Comparison of ENCODE assay signal across 1 cellular context in the genomic region with DNA sequence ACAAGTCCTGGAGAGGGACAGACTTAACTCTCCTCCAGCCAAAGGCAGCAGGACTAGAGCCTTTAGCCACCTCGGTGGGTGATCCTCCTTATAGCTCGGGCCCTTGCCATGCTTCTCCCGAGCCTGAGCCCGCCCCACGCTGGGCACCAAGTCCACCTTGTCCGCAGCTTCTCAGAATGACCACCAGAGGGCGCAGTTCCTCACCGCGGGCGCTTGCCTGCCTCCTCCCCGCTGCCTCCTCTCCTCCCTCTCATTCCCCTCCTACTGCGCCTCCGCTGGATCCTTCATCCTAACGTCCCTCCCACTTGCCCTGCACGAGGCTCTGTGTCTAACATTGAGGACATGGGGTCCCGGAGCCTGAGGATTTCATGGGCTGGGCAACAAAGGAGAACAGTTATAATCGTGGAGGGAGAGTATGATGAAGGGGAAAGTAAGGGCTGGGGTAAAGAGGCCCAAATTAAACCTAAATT.
TF ChIP-seq lines count a peak whose summit lies in the region.

No MANE protein-coding gene starts in this region.

TF ChIP-seq in HepG2, 621 proteins besides CTCF, POLR2A, EP300 and RAD21 (continued from another document and continues in another):
- TF ChIP-seq, protein P1, sequence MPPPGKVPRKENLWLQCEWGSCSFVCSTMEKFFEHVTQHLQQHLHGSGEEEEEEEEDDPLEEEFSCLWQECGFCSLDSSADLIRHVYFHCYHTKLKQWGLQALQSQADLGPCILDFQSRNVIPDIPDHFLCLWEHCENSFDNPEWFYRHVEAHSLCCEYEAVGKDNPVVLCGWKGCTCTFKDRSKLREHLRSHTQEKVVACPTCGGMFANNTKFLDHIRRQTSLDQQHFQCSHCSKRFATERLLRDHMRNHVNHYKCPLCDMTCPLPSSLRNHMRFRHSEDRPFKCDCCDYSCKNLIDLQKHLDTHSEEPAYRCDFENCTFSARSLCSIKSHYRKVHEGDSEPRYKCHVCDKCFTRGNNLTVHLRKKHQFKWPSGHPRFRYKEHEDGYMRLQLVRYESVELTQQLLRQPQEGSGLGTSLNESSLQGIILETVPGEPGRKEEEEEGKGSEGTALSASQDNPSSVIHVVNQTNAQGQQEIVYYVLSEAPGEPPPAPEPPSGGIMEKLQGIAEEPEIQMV (CRISPR knock-in tag; IDR thresholded peaks at IDR 0.05; ENCODE audit: low read depth), result no peak
- TF ChIP-seq HDAC2 (CRISPR knock-in tag; IDR thresholded peaks at IDR 0.05) (no peak), BCL6 (CRISPR knock-in tag; IDR thresholded peaks at IDR 0.05) (peak; percentile 19; the same call in 1 of the 2 replicates), ZFY (CRISPR knock-in tag; IDR thresholded peaks at IDR 0.05) (peak; percentile 30; the same call in 1 of the 2 replicates), MED1 (CRISPR knock-in tag; IDR thresholded peaks at IDR 0.05) (peak; percentile 42; the same call in 1 of the 2 replicates), ZFAT (CRISPR knock-in tag; conservative IDR thresholded peaks at IDR 0.05) (no peak), ZNF567 (CRISPR knock-in tag; IDR thresholded peaks at IDR 0.05; ENCODE audit: borderline replicate concordance) (no peak), MEIS2 (CRISPR knock-in tag; IDR thresholded peaks at IDR 0.05) (no peak), ARNT2 (CRISPR knock-in tag; IDR thresholded peaks at IDR 0.05; ENCODE audit: low read depth) (0 out of 2 replicates have a peak, but pooled peaks have one; percentile 28), CCAR2 (optimal IDR thresholded peaks at IDR 0.05; ENCODE audit: low read depth, low read length) (no peak), TMF1 (CRISPR knock-in tag; IDR thresholded peaks at IDR 0.05; ENCODE audit: low read depth) (no peak), IKZF1 (IDR thresholded peaks at IDR 0.05) (no peak), MED13 (CRISPR knock-in tag; IDR thresholded peaks at IDR 0.05) (no peak), KMT2A (CRISPR knock-in tag; IDR thresholded peaks at IDR 0.05) (peak; percentile 51; the same call in 1 of the 2 replicates), ZNF329 (CRISPR knock-in tag; IDR thresholded peaks at IDR 0.05; ENCODE audit: low read depth) (no peak), ZSCAN22 (CRISPR knock-in tag; IDR thresholded peaks at IDR 0.05) (no peak), KLF13 (CRISPR knock-in tag; IDR thresholded peaks at IDR 0.05) (no peak), MXD4 (CRISPR knock-in tag; IDR thresholded peaks at IDR 0.05) (no peak), AGO2 (optimal IDR thresholded peaks at IDR 0.05; ENCODE audit: low read depth, low read length) (no peak), TSC22D2 (CRISPR knock-in tag; IDR thresholded peaks at IDR 0.05; ENCODE audit: borderline replicate concordance) (no peak), FOXA1 (IDR thresholded peaks at IDR 0.05) (no peak), FOXA1 (CRISPR knock-in tag; IDR thresholded peaks at IDR 0.05) (no peak), ZBTB1 (CRISPR knock-in tag; IDR thresholded peaks at IDR 0.05; ENCODE audit: borderline replicate concordance) (no peak), HNRNPLL (IDR thresholded peaks at IDR 0.05; ENCODE audit: low read depth, low read length, poor library complexity, severe bottlenecking) (no peak), SMC3 (IDR thresholded peaks at IDR 0.05; ENCODE audit: low read length) (peak; percentile 60), ZNF629 (CRISPR knock-in tag; conservative IDR thresholded peaks at IDR 0.05) (no peak; the same call in 1 of the 2 replicates), ZNF335 (CRISPR knock-in tag; IDR thresholded peaks at IDR 0.05) (no peak), PRMT3 (CRISPR knock-in tag; IDR thresholded peaks at IDR 0.05; ENCODE audit: borderline replicate concordance, low read depth) (no peak), ERF (CRISPR knock-in tag; IDR thresholded peaks at IDR 0.05) (peak; percentile 76; the same call in 1 of the 2 replicates), IKZF4 (CRISPR knock-in tag; IDR thresholded peaks at IDR 0.05; ENCODE audit: borderline replicate concordance, low read depth, not compliant biosample characterization) (no peak), MTF1 (CRISPR knock-in tag; IDR thresholded peaks at IDR 0.05) (no peak), SATB2 (CRISPR knock-in tag; IDR thresholded peaks at IDR 0.05) (no peak), ZNF883 (CRISPR knock-in tag; IDR thresholded peaks at IDR 0.05; ENCODE audit: not compliant biosample characterization) (no peak), PHF8 (CRISPR knock-in tag; IDR thresholded peaks at IDR 0.05) (no peak; the same call in 1 of the 2 replicates), BHLHE40 (IDR thresholded peaks at IDR 0.05; ENCODE audit: low read length) (no peak)
- TF ChIP-seq, protein P2, sequence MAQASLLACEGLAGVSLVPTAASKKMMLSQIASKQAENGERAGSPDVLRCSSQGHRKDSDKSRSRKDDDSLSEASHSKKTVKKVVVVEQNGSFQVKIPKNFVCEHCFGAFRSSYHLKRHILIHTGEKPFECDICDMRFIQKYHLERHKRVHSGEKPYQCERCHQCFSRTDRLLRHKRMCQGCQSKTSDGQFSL (CRISPR knock-in tag; IDR thresholded peaks at IDR 0.05), result 0 out of 2 replicates have a peak, but pooled peaks have one; percentile 31
- TF ChIP-seq, protein P3, sequence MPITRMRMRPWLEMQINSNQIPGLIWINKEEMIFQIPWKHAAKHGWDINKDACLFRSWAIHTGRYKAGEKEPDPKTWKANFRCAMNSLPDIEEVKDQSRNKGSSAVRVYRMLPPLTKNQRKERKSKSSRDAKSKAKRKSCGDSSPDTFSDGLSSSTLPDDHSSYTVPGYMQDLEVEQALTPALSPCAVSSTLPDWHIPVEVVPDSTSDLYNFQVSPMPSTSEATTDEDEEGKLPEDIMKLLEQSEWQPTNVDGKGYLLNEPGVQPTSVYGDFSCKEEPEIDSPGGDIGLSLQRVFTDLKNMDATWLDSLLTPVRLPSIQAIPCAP (CRISPR knock-in tag; IDR thresholded peaks at IDR 0.05; ENCODE audit: low read depth), result no peak
- TF ChIP-seq, protein P4, sequence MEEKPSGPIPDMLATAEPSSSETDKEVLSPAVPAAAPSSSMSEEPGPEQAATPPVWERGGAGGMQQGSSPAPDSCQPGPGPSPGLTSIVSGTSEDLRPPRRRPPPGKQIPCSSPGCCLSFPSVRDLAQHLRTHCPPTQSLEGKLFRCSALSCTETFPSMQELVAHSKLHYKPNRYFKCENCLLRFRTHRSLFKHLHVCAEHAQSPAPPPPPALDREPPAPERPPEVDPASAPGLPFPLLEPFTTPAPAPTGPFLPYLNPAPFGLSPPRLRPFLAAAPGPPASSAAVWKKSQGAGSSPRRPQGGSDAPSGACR (CRISPR knock-in tag; IDR thresholded peaks at IDR 0.05), result 0 out of 2 replicates have a peak, but pooled peaks have one; percentile 73
- TF ChIP-seq, protein P5, sequence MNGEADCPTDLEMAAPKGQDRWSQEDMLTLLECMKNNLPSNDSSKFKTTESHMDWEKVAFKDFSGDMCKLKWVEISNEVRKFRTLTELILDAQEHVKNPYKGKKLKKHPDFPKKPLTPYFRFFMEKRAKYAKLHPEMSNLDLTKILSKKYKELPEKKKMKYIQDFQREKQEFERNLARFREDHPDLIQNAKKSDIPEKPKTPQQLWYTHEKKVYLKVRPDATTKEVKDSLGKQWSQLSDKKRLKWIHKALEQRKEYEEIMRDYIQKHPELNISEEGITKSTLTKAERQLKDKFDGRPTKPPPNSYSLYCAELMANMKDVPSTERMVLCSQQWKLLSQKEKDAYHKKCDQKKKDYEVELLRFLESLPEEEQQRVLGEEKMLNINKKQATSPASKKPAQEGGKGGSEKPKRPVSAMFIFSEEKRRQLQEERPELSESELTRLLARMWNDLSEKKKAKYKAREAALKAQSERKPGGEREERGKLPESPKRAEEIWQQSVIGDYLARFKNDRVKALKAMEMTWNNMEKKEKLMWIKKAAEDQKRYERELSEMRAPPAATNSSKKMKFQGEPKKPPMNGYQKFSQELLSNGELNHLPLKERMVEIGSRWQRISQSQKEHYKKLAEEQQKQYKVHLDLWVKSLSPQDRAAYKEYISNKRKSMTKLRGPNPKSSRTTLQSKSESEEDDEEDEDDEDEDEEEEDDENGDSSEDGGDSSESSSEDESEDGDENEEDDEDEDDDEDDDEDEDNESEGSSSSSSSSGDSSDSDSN (CRISPR knock-in tag; IDR thresholded peaks at IDR 0.05), result peak; percentile 40; the same call in 1 of the 2 replicates
- TF ChIP-seq, protein P6, sequence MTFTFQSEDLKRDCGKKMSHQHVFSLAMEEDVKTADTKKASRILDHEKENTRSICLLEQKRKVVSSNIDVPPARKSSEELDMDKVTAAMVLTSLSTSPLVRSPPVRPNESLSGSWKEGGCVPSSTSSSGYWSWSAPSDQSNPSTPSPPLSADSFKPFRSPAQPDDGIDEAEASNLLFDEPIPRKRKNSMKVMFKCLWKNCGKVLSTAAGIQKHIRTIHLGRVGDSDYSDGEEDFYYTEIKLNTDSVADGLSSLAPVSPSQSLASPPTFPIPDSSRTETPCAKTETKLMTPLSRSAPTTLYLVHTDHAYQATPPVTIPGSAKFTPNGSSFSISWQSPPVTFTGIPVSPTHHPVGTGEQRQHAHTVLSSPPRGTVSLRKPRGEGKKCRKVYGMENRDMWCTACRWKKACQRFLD (CRISPR knock-in tag; IDR thresholded peaks at IDR 0.05; ENCODE audit: borderline replicate concordance), result no peak
- TF ChIP-seq, protein P7, sequence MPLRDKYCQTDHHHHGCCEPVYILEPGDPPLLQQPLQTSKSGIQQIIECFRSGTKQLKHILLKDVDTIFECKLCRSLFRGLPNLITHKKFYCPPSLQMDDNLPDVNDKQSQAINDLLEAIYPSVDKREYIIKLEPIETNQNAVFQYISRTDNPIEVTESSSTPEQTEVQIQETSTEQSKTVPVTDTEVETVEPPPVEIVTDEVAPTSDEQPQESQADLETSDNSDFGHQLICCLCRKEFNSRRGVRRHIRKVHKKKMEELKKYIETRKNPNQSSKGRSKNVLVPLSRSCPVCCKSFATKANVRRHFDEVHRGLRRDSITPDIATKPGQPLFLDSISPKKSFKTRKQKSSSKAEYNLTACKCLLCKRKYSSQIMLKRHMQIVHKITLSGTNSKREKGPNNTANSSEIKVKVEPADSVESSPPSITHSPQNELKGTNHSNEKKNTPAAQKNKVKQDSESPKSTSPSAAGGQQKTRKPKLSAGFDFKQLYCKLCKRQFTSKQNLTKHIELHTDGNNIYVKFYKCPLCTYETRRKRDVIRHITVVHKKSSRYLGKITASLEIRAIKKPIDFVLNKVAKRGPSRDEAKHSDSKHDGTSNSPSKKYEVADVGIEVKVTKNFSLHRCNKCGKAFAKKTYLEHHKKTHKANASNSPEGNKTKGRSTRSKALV (CRISPR knock-in tag; IDR thresholded peaks at IDR 0.05), result no peak
- TF ChIP-seq, protein P8, sequence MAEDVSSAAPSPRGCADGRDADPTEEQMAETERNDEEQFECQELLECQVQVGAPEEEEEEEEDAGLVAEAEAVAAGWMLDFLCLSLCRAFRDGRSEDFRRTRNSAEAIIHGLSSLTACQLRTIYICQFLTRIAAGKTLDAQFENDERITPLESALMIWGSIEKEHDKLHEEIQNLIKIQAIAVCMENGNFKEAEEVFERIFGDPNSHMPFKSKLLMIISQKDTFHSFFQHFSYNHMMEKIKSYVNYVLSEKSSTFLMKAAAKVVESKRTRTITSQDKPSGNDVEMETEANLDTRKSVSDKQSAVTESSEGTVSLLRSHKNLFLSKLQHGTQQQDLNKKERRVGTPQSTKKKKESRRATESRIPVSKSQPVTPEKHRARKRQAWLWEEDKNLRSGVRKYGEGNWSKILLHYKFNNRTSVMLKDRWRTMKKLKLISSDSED (CRISPR knock-in tag; IDR thresholded peaks at IDR 0.05), result no peak
- TF ChIP-seq, protein P9, sequence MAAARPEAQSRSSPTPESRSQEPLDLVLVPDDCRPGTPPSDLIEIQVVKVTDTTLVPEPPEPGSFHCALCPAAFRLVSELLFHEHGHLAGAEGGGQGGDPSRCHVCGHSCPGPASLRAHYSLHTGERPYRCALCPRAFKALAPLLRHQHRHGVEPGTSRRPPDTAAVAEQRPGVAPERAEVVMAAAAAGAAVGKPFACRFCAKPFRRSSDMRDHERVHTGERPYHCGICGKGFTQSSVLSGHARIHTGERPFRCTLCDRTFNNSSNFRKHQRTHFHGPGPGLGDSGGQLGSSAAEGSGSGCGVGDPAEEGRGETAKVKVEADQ (CRISPR knock-in tag; IDR thresholded peaks at IDR 0.05; ENCODE audit: borderline replicate concordance), result no peak
- TF ChIP-seq, protein P10, sequence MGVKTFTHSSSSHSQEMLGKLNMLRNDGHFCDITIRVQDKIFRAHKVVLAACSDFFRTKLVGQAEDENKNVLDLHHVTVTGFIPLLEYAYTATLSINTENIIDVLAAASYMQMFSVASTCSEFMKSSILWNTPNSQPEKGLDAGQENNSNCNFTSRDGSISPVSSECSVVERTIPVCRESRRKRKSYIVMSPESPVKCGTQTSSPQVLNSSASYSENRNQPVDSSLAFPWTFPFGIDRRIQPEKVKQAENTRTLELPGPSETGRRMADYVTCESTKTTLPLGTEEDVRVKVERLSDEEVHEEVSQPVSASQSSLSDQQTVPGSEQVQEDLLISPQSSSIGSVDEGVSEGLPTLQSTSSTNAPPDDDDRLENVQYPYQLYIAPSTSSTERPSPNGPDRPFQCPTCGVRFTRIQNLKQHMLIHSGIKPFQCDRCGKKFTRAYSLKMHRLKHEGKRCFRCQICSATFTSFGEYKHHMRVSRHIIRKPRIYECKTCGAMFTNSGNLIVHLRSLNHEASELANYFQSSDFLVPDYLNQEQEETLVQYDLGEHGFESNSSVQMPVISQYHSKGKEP (CRISPR knock-in tag; IDR thresholded peaks at IDR 0.05), result no peak
- TF ChIP-seq, protein P11, sequence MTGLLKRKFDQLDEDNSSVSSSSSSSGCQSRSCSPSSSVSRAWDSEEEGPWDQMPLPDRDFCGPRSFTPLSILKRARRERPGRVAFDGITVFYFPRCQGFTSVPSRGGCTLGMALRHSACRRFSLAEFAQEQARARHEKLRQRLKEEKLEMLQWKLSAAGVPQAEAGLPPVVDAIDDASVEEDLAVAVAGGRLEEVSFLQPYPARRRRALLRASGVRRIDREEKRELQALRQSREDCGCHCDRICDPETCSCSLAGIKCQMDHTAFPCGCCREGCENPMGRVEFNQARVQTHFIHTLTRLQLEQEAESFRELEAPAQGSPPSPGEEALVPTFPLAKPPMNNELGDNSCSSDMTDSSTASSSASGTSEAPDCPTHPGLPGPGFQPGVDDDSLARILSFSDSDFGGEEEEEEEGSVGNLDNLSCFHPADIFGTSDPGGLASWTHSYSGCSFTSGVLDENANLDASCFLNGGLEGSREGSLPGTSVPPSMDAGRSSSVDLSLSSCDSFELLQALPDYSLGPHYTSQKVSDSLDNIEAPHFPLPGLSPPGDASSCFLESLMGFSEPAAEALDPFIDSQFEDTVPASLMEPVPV (CRISPR knock-in tag; IDR thresholded peaks at IDR 0.05), result no peak
- TF ChIP-seq, protein P12, sequence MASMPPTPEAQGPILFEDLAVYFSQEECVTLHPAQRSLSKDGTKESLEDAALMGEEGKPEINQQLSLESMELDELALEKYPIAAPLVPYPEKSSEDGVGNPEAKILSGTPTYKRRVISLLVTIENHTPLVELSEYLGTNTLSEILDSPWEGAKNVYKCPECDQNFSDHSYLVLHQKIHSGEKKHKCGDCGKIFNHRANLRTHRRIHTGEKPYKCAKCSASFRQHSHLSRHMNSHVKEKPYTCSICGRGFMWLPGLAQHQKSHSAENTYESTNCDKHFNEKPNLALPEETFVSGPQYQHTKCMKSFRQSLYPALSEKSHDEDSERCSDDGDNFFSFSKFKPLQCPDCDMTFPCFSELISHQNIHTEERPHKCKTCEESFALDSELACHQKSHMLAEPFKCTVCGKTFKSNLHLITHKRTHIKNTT (CRISPR knock-in tag; IDR thresholded peaks at IDR 0.05), result no peak
- TF ChIP-seq, protein P13, sequence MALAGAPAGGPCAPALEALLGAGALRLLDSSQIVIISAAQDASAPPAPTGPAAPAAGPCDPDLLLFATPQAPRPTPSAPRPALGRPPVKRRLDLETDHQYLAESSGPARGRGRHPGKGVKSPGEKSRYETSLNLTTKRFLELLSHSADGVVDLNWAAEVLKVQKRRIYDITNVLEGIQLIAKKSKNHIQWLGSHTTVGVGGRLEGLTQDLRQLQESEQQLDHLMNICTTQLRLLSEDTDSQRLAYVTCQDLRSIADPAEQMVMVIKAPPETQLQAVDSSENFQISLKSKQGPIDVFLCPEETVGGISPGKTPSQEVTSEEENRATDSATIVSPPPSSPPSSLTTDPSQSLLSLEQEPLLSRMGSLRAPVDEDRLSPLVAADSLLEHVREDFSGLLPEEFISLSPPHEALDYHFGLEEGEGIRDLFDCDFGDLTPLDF (CRISPR knock-in tag; IDR thresholded peaks at IDR 0.05), result no peak
